In the genomic region with DNA sequence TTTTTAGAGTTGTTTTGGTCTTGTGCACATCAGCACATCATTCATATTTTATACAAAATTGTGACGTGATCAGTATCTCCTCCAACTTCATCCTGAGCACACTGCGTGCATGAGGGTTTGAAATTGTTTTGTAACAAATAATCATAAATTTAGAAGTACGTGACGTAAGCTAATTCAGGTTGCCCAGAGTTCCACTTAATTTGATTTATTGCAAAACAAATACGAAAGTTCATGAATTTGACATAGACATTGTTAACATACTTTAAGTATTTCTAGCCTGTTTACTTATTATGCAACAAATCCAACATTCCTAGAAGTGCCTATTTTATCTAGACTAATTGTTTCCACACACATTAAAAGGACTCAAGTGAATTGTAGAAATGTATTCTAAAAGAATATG, we compare ENCODE assay signal across 13 cellular contexts. TPM values are rescaled to one million over a fixed set of nuclear protein-coding genes. Genes with fewer than 3 reads are reported as not detected.
DNase-seq lines count a peak whose midpoint lies in the region; ATAC-seq and TF ChIP-seq lines count a peak whose summit lies in the region.
"Had no signal": no experiment of that assay in that cellular context is flagged by ENCODE, and none has a peak within 500 bp of the region (broad histone marks: within the 10 kb centered on the region; RNA-seq: fewer than 3 reads in every experiment).

No MANE protein-coding gene starts in this region.

- DNase-seq in heart left ventricle (no peak), Right ventricle myocardium inferior (ENCODE audit: missing footprints) (no peak), choroid plexus epithelial cell (ENCODE audit: low read depth) (peak; percentile 64), mesothelial cell of epicardium (ENCODE audit: low spot score in 2 of 2, unreplicated experiment in 2 of 2) (no peak), uterus (no peak), HK-2 (ENCODE audit: unreplicated experiment) (no peak)
- DNase-seq in activated T-cell treated with anti-CD3 and anti-CD28 coated beads, Interleukin-2, amount 50 U/mL, for 72 hours = no peak
- DNase-seq: BE2C, NCI-H1092 treated with DMSO at 0.1 percent for 48 hours, NCI-H510A treated with DMSO at 0.1 percent for 48 hours had no signal

- H3K4me3 ChIP-seq in heart left ventricle (peak overlapping the region in 6 of 12 donors; percentile 2 to 51 (median 16)), choroid plexus epithelial cell (ENCODE audit: low read depth, low read length) (no peak overlapping the region), uterus (no peak overlapping the region)
- H3K4me3 ChIP-seq: skin epidermis had no signal

- H3K4me1 Mint-ChIP-seq in mesothelial cell of epicardium = peaks cover 6% of the 10 kb centered on the region
- H3K4me1 Mint-ChIP-seq in activated T-cell treated with anti-CD3 and anti-CD28 coated beads, Interleukin-2, amount 50 U/mL, for 72 hours (ENCODE audit: low read depth) = peaks cover 20% of the 10 kb centered on the region
- H3K4me1 Mint-ChIP-seq in stimulated activated memory B cell treated with anti-CD40 and anti-IgM and Interleukin-4, amounts not matched to agents 10 μg/mL and 1 μg/mL and 100 μg/mL, for 72 hours = peaks cover 8% of the 10 kb centered on the region

- H3K27me3 Mint-ChIP-seq in mesothelial cell of epicardium (ENCODE audit: low read depth) = no peaks in the 10 kb centered on the region
- H3K27me3 Mint-ChIP-seq in activated T-cell treated with anti-CD3 and anti-CD28 coated beads, Interleukin-2, amount 50 U/mL, for 72 hours (ENCODE audit: low read depth) = peaks cover 14% of the 10 kb centered on the region
- H3K27me3 Mint-ChIP-seq in stimulated activated memory B cell treated with anti-CD40 and anti-IgM and Interleukin-4, amounts not matched to agents 10 μg/mL and 1 μg/mL and 100 μg/mL, for 72 hours = no peaks in the 10 kb centered on the region
- H3K27me3 Mint-ChIP-seq: brain had no signal

- H3K4me1 ChIP-seq in heart left ventricle = peaks cover 0 to 76% (median 31%) of the 10 kb centered on the region in 12 donors
- H3K4me1 ChIP-seq in uterus = no peaks in the 10 kb centered on the region
- H3K4me1 ChIP-seq: BE2C had no signal

- WGBS in heart left ventricle, 4 donors = 56 to 71% (median 63%) methylated on average over 5 of the region's 5 CpGs

- peaks cover 16% of the 10 kb centered on the region for H3K9me3 Mint-ChIP-seq in mesothelial cell of epicardium
- H3K9me3 Mint-ChIP-seq in activated T-cell treated with anti-CD3 and anti-CD28 coated beads, Interleukin-2, amount 50 U/mL, for 72 hours = no peaks in the 10 kb centered on the region
- H3K9me3 Mint-ChIP-seq in stimulated activated memory B cell treated with anti-CD40 and anti-IgM and Interleukin-4, amounts not matched to agents 10 μg/mL and 1 μg/mL and 100 μg/mL, for 72 hours = no peaks in the 10 kb centered on the region

- no peak for TF ChIP-seq CTCF in heart left ventricle (IDR thresholded peaks at IDR 0.05)
- no peak for TF ChIP-seq CTCF in choroid plexus epithelial cell (conservative IDR thresholded peaks at IDR 0.05; ENCODE audit: low read depth, low read length)
- no peak for TF ChIP-seq CTCF in mesothelial cell of epicardium (IDR thresholded peaks at IDR 0.05; ENCODE audit: unreplicated experiment)
- TF ChIP-seq CTCF in uterus (IDR thresholded peaks at IDR 0.05) = no peak

- H3K9me3 ChIP-seq in heart left ventricle = no peaks in the 10 kb centered on the region
- H3K9me3 ChIP-seq in uterus = no peaks in the 10 kb centered on the region
- H3K9me3 ChIP-seq: BE2C had no signal

- H3K36me3 ChIP-seq in heart left ventricle = peaks cover 0 to 20% (median 17%) of the 10 kb centered on the region in 9 donors
- H3K36me3 ChIP-seq in uterus = no peaks in the 10 kb centered on the region

- peak overlapping the region; percentile 30 for H3K27ac Mint-ChIP-seq in mesothelial cell of epicardium
- no peak overlapping the region for H3K27ac Mint-ChIP-seq in activated T-cell treated with anti-CD3 and anti-CD28 coated beads, Interleukin-2, amount 50 U/mL, for 72 hours
- no peak overlapping the region for H3K27ac Mint-ChIP-seq in stimulated activated memory B cell treated with anti-CD40 and anti-IgM and Interleukin-4, amounts not matched to agents 10 μg/mL and 1 μg/mL and 100 μg/mL, for 72 hours
- H3K27ac Mint-ChIP-seq: brain had no signal

- H3K36me3 Mint-ChIP-seq in mesothelial cell of epicardium = peaks cover 1% of the 10 kb centered on the region
- H3K36me3 Mint-ChIP-seq in activated T-cell treated with anti-CD3 and anti-CD28 coated beads, Interleukin-2, amount 50 U/mL, for 72 hours (ENCODE audit: insufficient read depth in 2 of 2) = no peaks in the 10 kb centered on the region
- no peaks in the 10 kb centered on the region for H3K36me3 Mint-ChIP-seq in stimulated activated memory B cell treated with anti-CD40 and anti-IgM and Interleukin-4, amounts not matched to agents 10 μg/mL and 1 μg/mL and 100 μg/mL, for 72 hours

- no peak overlapping the region for H3K4me3 Mint-ChIP-seq in mesothelial cell of epicardium
- H3K4me3 Mint-ChIP-seq in activated T-cell treated with anti-CD3 and anti-CD28 coated beads, Interleukin-2, amount 50 U/mL, for 72 hours = no peak overlapping the region
- no peak overlapping the region for H3K4me3 Mint-ChIP-seq in stimulated activated memory B cell treated with anti-CD40 and anti-IgM and Interleukin-4, amounts not matched to agents 10 μg/mL and 1 μg/mL and 100 μg/mL, for 72 hours
- H3K4me3 Mint-ChIP-seq: brain had no signal

- intact Hi-C loops in heart left ventricle (cut with DNase I) = no loop called here
- intact Hi-C loops in Right ventricle myocardium inferior (cut with DNase I) = no loop called here
- intact Hi-C loops in uterus (cut with DNase I; ENCODE audit: low total_unique reads) = no loop called here

- H3K27ac ChIP-seq in heart left ventricle = peak overlapping the region in 10 of 12 donors; percentile 6 to 93 (median 88)
- H3K27ac ChIP-seq in uterus = peak overlapping the region; percentile 81 to 87

- no peak for ATAC-seq in heart left ventricle
- no peak for ATAC-seq in Right ventricle myocardium inferior
- no peak for ATAC-seq in activated T-cell treated with anti-CD3 and anti-CD28 coated beads, Interleukin-2, amount 50 U/mL, for 72 hours (replicated peaks in 1 of 2)
- ATAC-seq in stimulated activated memory B cell treated with anti-CD40 and anti-IgM and Interleukin-4, amounts not matched to agents 10 μg/mL and 1 μg/mL and 100 μg/mL, for 72 hours = no peak

- no peak for TF ChIP-seq POLR2A in heart left ventricle (IDR thresholded peaks at IDR 0.05)
- TF ChIP-seq POLR2A in uterus (IDR thresholded peaks at IDR 0.05) = no peak

- H3K27me3 ChIP-seq in heart left ventricle (peaks cover 0 to 15% (median 0%) of the 10 kb centered on the region in 9 donors), uterus (no peaks in the 10 kb centered on the region)
- H3K27me3 ChIP-seq: BE2C had no signal

RNA-seq across cellular contexts. Expression of a gene that starts 48.3 kb away (rescaled TPM):
- total RNA-seq in heart left ventricle = 10 to 100 TPM in 8 of 9 donors, 1 to 10 TPM in 1; 8.2 to 18.4 (median 13.2) TPM
- polyA plus RNA-seq in heart left ventricle = 10 to 100 TPM; 10.3 to 12.4 TPM
- total RNA-seq in Right ventricle myocardium inferior = 13.5 TPM
- 10.3 to 10.6 TPM (median 10.4 TPM) in 3 replicates for total RNA-seq in mesothelial cell of epicardium
- total RNA-seq in uterus = 10 to 100 TPM; 13.8 to 28.5 (median 20.4) TPM
- total RNA-seq in activated T-cell treated with anti-CD3 and anti-CD28 coated beads, Interleukin-2, amount 50 U/mL, for 72 hours = 10 to 100 TPM; 11.3 to 11.8 TPM

RNA-seq across cellular contexts. Expression of a gene that starts 55.6 kb away (rescaled TPM):
- 1,000 to 10,000 TPM; 1,446 to 4,800 (median 2,127) TPM for total RNA-seq in heart left ventricle
- 1,000 to 10,000 TPM; 1,119 to 4,064 TPM for polyA plus RNA-seq in heart left ventricle
- 1,876 TPM for total RNA-seq in Right ventricle myocardium inferior
- total RNA-seq in mesothelial cell of epicardium = 22.2 to 26.8 TPM (median 23.4 TPM) in 3 replicates
- total RNA-seq in uterus = 100 to 1,000 TPM; 279 to 745 (median 469) TPM
- total RNA-seq in activated T-cell treated with anti-CD3 and anti-CD28 coated beads, Interleukin-2, amount 50 U/mL, for 72 hours = 10 to 100 TPM; 15.7 to 18.7 TPM

Comparison
In these comparisons a context has a peak if more than half of its experiments do, and no peak if none do; other contexts are left out.
1. RNA of a gene that starts 55.6 kb away (total RNA-seq): 1,446 to 4,800 TPM in heart left ventricle, 1,876 TPM in Right ventricle myocardium inferior (single experiment) and 279 to 745 TPM in uterus; 22.2 to 26.8 TPM in mesothelial cell of epicardium and 15.7 to 18.7 TPM in activated T-cell treated with anti-CD3 and anti-CD28 coated beads, Interleukin-2, amount 50 U/mL, for 72 hours; every median in the first group is over 10 times any median in the second.